ENCODE assay signal across 8 cellular contexts in genomic region chr15:38069506-38069905, GRCh38.
A peak's percentile ranks its signal among the peaks of the same experiment; 100 is the strongest.
DNase-seq lines count a peak whose midpoint lies in the region; ATAC-seq, FAIRE-seq and TF ChIP-seq lines count a peak whose summit lies in the region.

No MANE protein-coding gene starts in this region.

- H3K4me1 Mint-ChIP-seq in neural progenitor cell = peaks cover 82% of the 10 kb centered on the region

- H3K4me1 ChIP-seq in OCI-LY7 (ENCODE audit: insufficient read depth, low read length, poor library complexity, severe bottlenecking) = peaks cover 55% of the 10 kb centered on the region
- peaks cover 68% of the 10 kb centered on the region for H3K4me1 ChIP-seq in neural progenitor cell

- ATAC-seq in GM21717 (IDR thresholded peaks at IDR 0.05; ENCODE audit: unreplicated experiment) = peak; percentile 29

- peak overlapping the region; percentile 63 for H3K4me2 ChIP-seq in OCI-LY7 (ENCODE audit: low read length)
- peak overlapping the region; percentile 66 for H3K4me2 ChIP-seq in neural progenitor cell

- H3K9me3 Mint-ChIP-seq in neural progenitor cell = no peaks in the 10 kb centered on the region

- peaks cover 54% of the 10 kb centered on the region for H3F3A ChIP-seq in neural progenitor cell (ENCODE audit: low read depth)

- H3K9ac ChIP-seq in neural progenitor cell = no peak overlapping the region

- POLR2A ChIA-PET in OCI-LY7 (lab: Charles Lee) = interaction anchor here (0.6 to 1.6 kb wide), 5 partner anchors 9 to 231 kb away, joined by 3 to 6 read pairs (median 3); no protein-coding TSS in a partner anchor

- no peaks in the 10 kb centered on the region for H3K36me3 Mint-ChIP-seq in neural progenitor cell

- no peaks in the 10 kb centered on the region for H3K36me3 ChIP-seq in OCI-LY7 (ENCODE audit: insufficient read depth, low read length)
- no peaks in the 10 kb centered on the region for H3K36me3 ChIP-seq in neural progenitor cell

- peak overlapping the region; percentile 77 for H3K4me3 Mint-ChIP-seq in neural progenitor cell

- H3K4me3 ChIP-seq in OCI-LY7 (ENCODE audit: low read depth, low read length, poor library complexity, severe bottlenecking) = peak overlapping the region; percentile 38
- no peak overlapping the region for H3K4me3 ChIP-seq in neural progenitor cell

- CTCF ChIA-PET in OCI-LY7 (lab: Charles Lee; ENCODE audit: unreplicated experiment) = no interaction called here

- FAIRE-seq in endometrium (lab: Jason Lieb, UNC) = peak; percentile 76

- H3K79me2 ChIP-seq in OCI-LY7 (ENCODE audit: insufficient read depth, low read depth, low read length) (no peaks in the 10 kb centered on the region), neural progenitor cell (ENCODE audit: low read depth) (no peaks in the 10 kb centered on the region)

- no peaks in the 10 kb centered on the region for H3K9me3 ChIP-seq in OCI-LY7 (ENCODE audit: low read length)
- H3K9me3 ChIP-seq in neural progenitor cell (ENCODE audit: low read depth) = no peaks in the 10 kb centered on the region

- no peak for TF ChIP-seq CTCF in OCI-LY7 (conservative IDR thresholded peaks at IDR 0.05; ENCODE audit: low read length)
- no peak for TF ChIP-seq CTCF in neural progenitor cell (IDR thresholded peaks at IDR 0.05)

- H3K27ac ChIP-seq in OCI-LY7 (ENCODE audit: low read depth, low read length, poor library complexity, severe bottlenecking) (no peak overlapping the region), neural progenitor cell (peak overlapping the region; percentile 42)

- H3K27me3 Mint-ChIP-seq in neural progenitor cell (ENCODE audit: insufficient read depth, low read depth) = peaks cover 6% of the 10 kb centered on the region

- no peaks in the 10 kb centered on the region for H3K9me2 ChIP-seq in OCI-LY7 (ENCODE audit: insufficient read depth, low read length)

- peaks cover 17% of the 10 kb centered on the region for H3K27me3 ChIP-seq in neural progenitor cell

- no peaks in the 10 kb centered on the region for H4K20me1 ChIP-seq in OCI-LY7 (ENCODE audit: insufficient read depth, low read length)
- no peaks in the 10 kb centered on the region for H4K20me1 ChIP-seq in neural progenitor cell (ENCODE audit: low read depth)

- H2AFZ ChIP-seq in OCI-LY7 (ENCODE audit: low read length) = peak overlapping the region; percentile 76
- no peak overlapping the region for H2AFZ ChIP-seq in neural progenitor cell (replicated peaks)

- peak overlapping the region; percentile 76 for H3K27ac Mint-ChIP-seq in neural progenitor cell

- peak; percentile 32 for DNase-seq in OCI-LY7 (ENCODE audit: low spot score)
- DNase-seq in neural progenitor cell (ENCODE audit: low spot score) = peak; percentile 7
- no peak for DNase-seq in posterior cingulate gyrus
- no peak for DNase-seq in central memory CD4-positive, alpha-beta T cell
- no peak for DNase-seq in NCI-H526 (lab: John Stamatoyannopoulos, UW)
- DNase-seq in GM19240 (ENCODE audit: insufficient read length, low spot score) = no peak

- BruUV-seq in OCI-LY7 (replicated peaks; lab: Mats Ljungman, UMichigan) = no TSS peak

- intact Hi-C loops in OCI-LY7 (cut with micrococcal nuclease; ENCODE audit: unreplicated experiment) (no loop called here), posterior cingulate gyrus (cut with DNase I) (no loop called here)

Comparison
In these comparisons a context has a peak if more than half of its experiments do, and no peak if none do; other contexts are left out.
1. DNase-seq: peak in OCI-LY7 (single experiment) and neural progenitor cell (single experiment); none in posterior cingulate gyrus (0 of 10), central memory CD4-positive, alpha-beta T cell (single experiment), NCI-H526 (0 of 2) and GM19240 (single experiment).